1 cellular context compared by ENCODE assay signal in genomic region chr3:141230293-141230692, GRCh38.
TF ChIP-seq lines count a peak whose summit lies in the region.

No MANE protein-coding gene starts in this region.

TF ChIP-seq in GM23338, 12 proteins besides CTCF, POLR2A, EP300 and RAD21 (continued from another document):
- TF ChIP-seq ZNF462 (CRISPR knock-in tag; IDR thresholded peaks at IDR 0.05) (no peak), STAT1 (IDR thresholded peaks at IDR 0.05; ENCODE audit: unreplicated experiment) (no peak), NANOG (IDR thresholded peaks at IDR 0.05; ENCODE audit: borderline replicate concordance) (no peak), EZH2phosphoT487 (IDR thresholded peaks at IDR 0.05; ENCODE audit: unreplicated experiment) (no peak)
TF ChIP-seq in GM23338: peak in this region for 0.
